ENCODE assay signal across 10 cellular contexts in genomic region chr9:118059520-118060278, GRCh38.
DNase-seq lines count a peak whose midpoint lies in the region; ATAC-seq and TF ChIP-seq lines count a peak whose summit lies in the region.
"Had no signal": no experiment of that assay in that cellular context is flagged by ENCODE, and none has a peak within 500 bp of the region (broad histone marks: within the 10 kb centered on the region; RNA-seq: fewer than 3 reads in every experiment).

No MANE protein-coding gene starts in this region.

- in situ Hi-C loops in GM23248 (cut with MboI): no loop called here

- H3K9me3 ChIP-seq in GM23248 (ENCODE audit: low read depth): no peaks in the 10 kb centered on the region

- no peak overlapping the region for H3K4me3 ChIP-seq in GM23248

- H3K4me1 ChIP-seq in GM23248 (ENCODE audit: insufficient read depth): no peaks in the 10 kb centered on the region

- DNase-seq in A172 (ENCODE audit: low spot score): peak; percentile 15
- DNase-seq in GM23248: peak; percentile 32
- peak in 32 of 42 donors; percentile 4 to 74 (median 30) for DNase-seq in head of caudate nucleus
- DNase-seq in HCEC 1CT: no peak
- DNase-seq in ureter (ENCODE audit: low spot score): no peak
- DNase-seq: kidney; stimulated activated CD4-positive, alpha-beta T cell treated with anti-CD3 and anti-CD28 coated beads, Interleukin-1b, Interleukin-23, amount 100 ng/mL, for 48 hours had no signal

- intact Hi-C loops in head of caudate nucleus (cut with DNase I): no loop called here

- no peak overlapping the region for H3K9ac ChIP-seq in GM23248

- H3F3A ChIP-seq in GM23248 (ENCODE audit: insufficient read depth): no peaks in the 10 kb centered on the region

- no peaks in the 10 kb centered on the region for H3K9me2 ChIP-seq in GM23248 (ENCODE audit: insufficient read depth)

- H3K27ac ChIP-seq in GM23248: no peak overlapping the region

- H4K20me1 ChIP-seq in GM23248 (ENCODE audit: insufficient read depth): no peaks in the 10 kb centered on the region

- no peaks in the 10 kb centered on the region for H3K79me2 ChIP-seq in GM23248 (ENCODE audit: insufficient read depth)

- no peaks in the 10 kb centered on the region for H3K36me3 ChIP-seq in GM23248 (ENCODE audit: low read depth)

- no peak overlapping the region for H2AFZ ChIP-seq in GM23248

- no peak for ATAC-seq in SK-N-SH treated with all-trans-retinoic acid at 6 μM for 48 hours
- ATAC-seq in HG03432 (IDR thresholded peaks at IDR 0.05; ENCODE audit: unreplicated experiment): no peak
- no peak for ATAC-seq in HG02981 (IDR thresholded peaks at IDR 0.05; ENCODE audit: unreplicated experiment)

- H3K4me2 ChIP-seq in GM23248 (ENCODE audit: unreplicated experiment): no peak overlapping the region

- 13 to 14% methylated on average over 10 of the region's 10 CpGs for WGBS in GM23248 (ENCODE audit: low coverage in 1 of 2, low lambda C conversion rate in 2 of 2, missing lambda C conversion rate in 2 of 2), 2 experiments

- no peaks in the 10 kb centered on the region for H3K27me3 ChIP-seq in GM23248 (replicated peaks; ENCODE audit: insufficient read depth)

TF ChIP-seq in SK-N-SH treated with all-trans-retinoic acid at 6 μM for 48 hours, 23 proteins besides CTCF, POLR2A, EP300 and RAD21:
- TF ChIP-seq, protein P1, sequence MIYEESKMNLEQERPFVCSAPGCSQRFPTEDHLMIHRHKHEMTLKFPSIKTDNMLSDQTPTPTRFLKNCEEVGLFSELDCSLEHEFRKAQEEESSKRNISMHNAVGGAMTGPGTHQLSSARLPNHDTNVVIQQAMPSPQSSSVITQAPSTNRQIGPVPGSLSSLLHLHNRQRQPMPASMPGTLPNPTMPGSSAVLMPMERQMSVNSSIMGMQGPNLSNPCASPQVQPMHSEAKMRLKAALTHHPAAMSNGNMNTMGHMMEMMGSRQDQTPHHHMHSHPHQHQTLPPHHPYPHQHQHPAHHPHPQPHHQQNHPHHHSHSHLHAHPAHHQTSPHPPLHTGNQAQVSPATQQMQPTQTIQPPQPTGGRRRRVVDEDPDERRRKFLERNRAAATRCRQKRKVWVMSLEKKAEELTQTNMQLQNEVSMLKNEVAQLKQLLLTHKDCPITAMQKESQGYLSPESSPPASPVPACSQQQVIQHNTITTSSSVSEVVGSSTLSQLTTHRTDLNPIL (CRISPR knock-in tag; IDR thresholded peaks at IDR 0.05; ENCODE audit: low read depth): no peak
- peak; percentile 73; the same call in 1 of the 2 replicates for TF ChIP-seq SNAI2 (CRISPR knock-in tag; IDR thresholded peaks at IDR 0.05)
- TF ChIP-seq ZFP3 (CRISPR knock-in tag; IDR thresholded peaks at IDR 0.05): no peak

Comparison
In these comparisons a context has a peak if more than half of its experiments do, and no peak if none do; other contexts are left out.
1. DNase-seq: peak in A172 (single experiment), GM23248 (single experiment) and head of caudate nucleus (32 of 42); none in HCEC 1CT (single experiment) and ureter (single experiment).